Comparison of ENCODE assay signal across 8 cellular contexts in the genomic region with DNA sequence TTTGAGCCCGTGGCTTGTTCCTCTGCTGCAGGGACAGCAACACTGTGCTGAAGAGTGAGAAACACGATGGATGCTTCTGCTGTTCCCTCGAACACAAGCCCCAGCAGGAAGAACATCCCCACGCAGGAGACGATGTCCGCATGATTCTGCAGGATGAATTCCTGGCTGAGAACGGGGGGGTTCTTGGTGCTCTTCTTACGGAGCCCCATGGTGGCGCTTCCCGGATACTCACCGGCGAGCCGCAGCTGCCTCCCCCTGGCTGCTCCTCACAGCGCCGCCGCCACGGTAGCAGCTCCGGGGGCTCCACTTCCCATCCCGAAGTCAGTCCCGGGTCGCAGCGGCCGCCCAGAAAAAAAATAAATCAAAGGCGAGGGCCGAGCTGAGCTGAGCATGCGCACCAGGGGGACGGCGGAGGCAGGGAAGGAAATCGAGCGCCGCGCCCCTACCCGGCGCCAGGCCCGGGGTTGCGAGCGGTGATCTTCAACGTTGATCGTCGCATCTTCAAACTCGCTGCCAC. TPM values are rescaled to one million over a fixed set of nuclear protein-coding genes. Genes with fewer than 3 reads are reported as not detected.
DNase-seq lines count a peak whose midpoint lies in the region; ATAC-seq and TF ChIP-seq lines count a peak whose summit lies in the region.
"Had no signal": no experiment of that assay in that cellular context is flagged by ENCODE, and none has a peak within 500 bp of the region (broad histone marks: within the 10 kb centered on the region; RNA-seq: fewer than 3 reads in every experiment).

A gene (minus strand): TSS at position 392 of the 517 bp plus-strand sequence. CDS start 183 bp downstream, at position 209.

- TF ChIP-seq POLR2A in esophagus squamous epithelium (IDR thresholded peaks at IDR 0.05) (no peak), transverse colon (IDR thresholded peaks at IDR 0.05) (no peak)

- H3K4me1 ChIP-seq in HUES6 (ENCODE audit: control insufficient read depth, insufficient read depth, low read length), result peaks cover 4% of the 10 kb centered on the region; the same call in 1 of the 2 replicates
- peaks cover 0 to 17% (median 0%) of the 10 kb centered on the region in 3 donors for H3K4me1 ChIP-seq in esophagus squamous epithelium
- peaks cover 0 to 11% (median 0%) of the 10 kb centered on the region in 4 donors for H3K4me1 ChIP-seq in transverse colon

- H3K36me3 Mint-ChIP-seq in T-helper 1 cell treated with Interleukin-12 subunit alpha and Interleukin-12 subunit beta and Interleukin-4 antibody, amounts not matched to agents 30 μg/mL and 1 μg/mL, for 36 hours (ENCODE audit: low read depth), result no peaks in the 10 kb centered on the region

- ATAC-seq in GM18870 (IDR thresholded peaks at IDR 0.05; ENCODE audit: unreplicated experiment), result no peak

- H3K27me3 Mint-ChIP-seq in T-helper 1 cell treated with Interleukin-12 subunit alpha and Interleukin-12 subunit beta and Interleukin-4 antibody, amounts not matched to agents 30 μg/mL and 1 μg/mL, for 36 hours (ENCODE audit: low read depth), result peaks cover 12% of the 10 kb centered on the region

- in situ Hi-C loops in GM13976 (cut with MboI; ENCODE audit: low sequenced_read_pairs, unreplicated experiment) (no loop called here), transverse colon (cut with MboI; ENCODE audit: low pct_ligation_motif_present in 1 of 4, low pct_unique_long_range_greater_than_20kb in 1 of 4, low sequenced_read_pairs in 3 of 4) (no loop called here)

- peaks cover 3% of the 10 kb centered on the region for H3K4me1 Mint-ChIP-seq in T-helper 1 cell treated with Interleukin-12 subunit alpha and Interleukin-12 subunit beta and Interleukin-4 antibody, amounts not matched to agents 30 μg/mL and 1 μg/mL, for 36 hours (ENCODE audit: low read depth)

- H3K27me3 ChIP-seq in HUES6 (ENCODE audit: control insufficient read depth, insufficient read depth, low read length), result no peaks in the 10 kb centered on the region
- H3K27me3 ChIP-seq in esophagus squamous epithelium, result no peaks in the 10 kb centered on the region
- no peaks in the 10 kb centered on the region for H3K27me3 ChIP-seq in transverse colon

- H3K4me3 ChIP-seq in HUES6 (ENCODE audit: low read depth, low read length), result peak within 1 kb of the TSS; percentile 80
- peak within 1 kb of the TSS; percentile 32 to 68 (median 56) for H3K4me3 ChIP-seq in esophagus squamous epithelium
- H3K4me3 ChIP-seq in transverse colon, result peak within 1 kb of the TSS; percentile 49 to 64 (median 50)

- H3K9me3 ChIP-seq in HUES6 (ENCODE audit: control insufficient read depth, insufficient read depth, low read depth, low read length) (peaks cover 11% of the 10 kb centered on the region), esophagus squamous epithelium (no peaks in the 10 kb centered on the region), transverse colon (no peaks in the 10 kb centered on the region)

- intact Hi-C loops in esophagus squamous epithelium (cut with DNase I) (no loop called here), transverse colon (cut with DNase I; ENCODE audit: low total_unique reads) (no loop called here)

- H3K36me3 ChIP-seq in HUES6 (ENCODE audit: control insufficient read depth, insufficient read depth, low read length) (no peaks in the 10 kb centered on the region), esophagus squamous epithelium (no peaks in the 10 kb centered on the region), transverse colon (no peaks in the 10 kb centered on the region)

- TF ChIP-seq CTCF in GM13976 (IDR thresholded peaks at IDR 0.05; ENCODE audit: borderline replicate concordance, control extremely low read depth, extremely low read depth, insufficient read depth, missing control alignments) (no peak), esophagus squamous epithelium (IDR thresholded peaks at IDR 0.05) (no peak), transverse colon (IDR thresholded peaks at IDR 0.05) (no peak)

- 1 to 11% methylated on average over 14 to 17 of the region's 41 CpGs for WGBS in esophagus squamous epithelium, 2 donors
- 0 to 13% methylated on average over 1 to 35 of the region's 41 CpGs for WGBS in transverse colon (ENCODE audit: low coverage in 1 of 2), 2 donors

- no peaks in the 10 kb centered on the region for H3K9me3 Mint-ChIP-seq in T-helper 1 cell treated with Interleukin-12 subunit alpha and Interleukin-12 subunit beta and Interleukin-4 antibody, amounts not matched to agents 30 μg/mL and 1 μg/mL, for 36 hours

- DNase-seq in GM13976 (ENCODE audit: low spot score) (peak; percentile 36), esophagus squamous epithelium (lab: John Stamatoyannopoulos, UW) (no peak), midbrain (lab: John Stamatoyannopoulos, UW) (peak; percentile 76), transverse colon (peak; percentile 40)

- no peak within 1 kb of the TSS for H3K27ac ChIP-seq in HUES6 (ENCODE audit: low read depth, low read length)
- H3K27ac ChIP-seq in esophagus squamous epithelium, result peak within 1 kb of the TSS in 3 of 4 donors; percentile 34 to 58 (median 45)
- H3K27ac ChIP-seq in transverse colon, result peak within 1 kb of the TSS; percentile 35 to 68 (median 51)

- H3K4me3 Mint-ChIP-seq in T-helper 1 cell treated with Interleukin-12 subunit alpha and Interleukin-12 subunit beta and Interleukin-4 antibody, amounts not matched to agents 30 μg/mL and 1 μg/mL, for 36 hours, result peak within 1 kb of the TSS; percentile 51

- no peak within 1 kb of the TSS for H3K27ac Mint-ChIP-seq in T-helper 1 cell treated with Interleukin-12 subunit alpha and Interleukin-12 subunit beta and Interleukin-4 antibody, amounts not matched to agents 30 μg/mL and 1 μg/mL, for 36 hours

- no peak for TF ChIP-seq EP300 in transverse colon (IDR thresholded peaks at IDR 0.05; ENCODE audit: low read depth)

- H3K9ac ChIP-seq in HUES6 (ENCODE audit: low read length), result peak within 1 kb of the TSS; percentile 75

RNA-seq across cellular contexts. Expression of the gene that starts here (rescaled TPM):
- under 1 TPM in 3 of 4 donors, not detected in 1; 0.57 to 0.75 (median 0.59) TPM for total RNA-seq in esophagus squamous epithelium
- under 1 TPM in 2 of 4 donors, not detected in 2; 0.27 to 0.48 TPM for total RNA-seq in transverse colon
- total RNA-seq: activated CD8-positive, alpha-beta memory T cell treated with anti-CD3 and anti-CD28 coated beads for 36 hours had no signal

Comparison
In these comparisons a context has a peak if more than half of its experiments do, and no peak if none do; other contexts are left out.
1. Peak in DNase-seq, H3K4me3 ChIP-seq and H3K27ac ChIP-seq in transverse colon; RNA of the gene not detected or under 1 TPM.